8 cellular contexts compared by ENCODE assay signal in genomic region chr4:26857278-26858034, GRCh38.
A peak's percentile ranks its signal among the peaks of the same experiment; 100 is the strongest.
DNase-seq lines count a peak whose midpoint lies in the region; ATAC-seq and TF ChIP-seq lines count a peak whose summit lies in the region.

No MANE protein-coding gene starts in this region.

- TF ChIP-seq CTCF in astrocyte of the cerebellum (IDR thresholded peaks at IDR 0.05; ENCODE audit: low read depth, low read length, missing control alignments): no peak

- DNase-seq in NCI-H1930 (lab: John Stamatoyannopoulos, UW): peak; percentile 71 to 86
- DNase-seq in T1000 (lab: John Stamatoyannopoulos, UW): peak; percentile 91
- no peak for DNase-seq in astrocyte of the cerebellum (ENCODE audit: low read depth)
- peak; percentile 82 to 85 for DNase-seq in hippocampal formation (lab: John Stamatoyannopoulos, UW)
- peak; percentile 88 for DNase-seq in retina
- DNase-seq in OCI-M2 (lab: John Stamatoyannopoulos, UW; ENCODE audit: unreplicated experiment): no peak

- ATAC-seq in GM18511 (IDR thresholded peaks at IDR 0.05; ENCODE audit: unreplicated experiment) (peak; percentile 51), HG02943 (IDR thresholded peaks at IDR 0.05; ENCODE audit: low read depth, unreplicated experiment) (peak; percentile 43)

- in situ Hi-C loops in astrocyte of the cerebellum (cut with HindIII; ENCODE audit: low sequenced_read_pairs): no loop called here

- peak overlapping the region; percentile 74 for H3K4me3 ChIP-seq in astrocyte of the cerebellum (ENCODE audit: low read depth, low read length)

Comparison
In these comparisons a context has a peak if more than half of its experiments do, and no peak if none do; other contexts are left out.
1. DNase-seq: peak in NCI-H1930 (2 of 2), T1000 (single experiment), hippocampal formation (2 of 2) and retina (single experiment); none in astrocyte of the cerebellum (single experiment) and OCI-M2 (single experiment).